In the genomic region with DNA sequence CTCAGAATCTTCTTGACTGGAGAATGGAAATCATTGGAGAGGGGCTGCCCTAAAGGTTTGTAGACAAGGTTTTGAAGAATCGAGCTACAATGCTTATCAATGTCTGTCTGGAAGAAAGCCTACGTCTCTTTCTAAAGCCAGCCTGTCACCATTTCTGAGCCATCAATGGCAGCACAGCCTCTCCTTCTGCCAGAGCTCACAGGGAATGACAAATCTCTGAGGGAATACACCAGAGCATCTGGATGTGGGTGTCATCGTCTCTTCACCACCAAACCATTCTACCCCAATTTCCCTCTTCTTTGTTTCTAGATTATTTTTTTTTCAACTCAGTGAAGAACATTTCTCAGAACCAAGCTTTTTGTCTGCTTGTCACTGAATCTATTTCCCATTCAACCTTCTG, we compare ENCODE assay signal across 27 cellular contexts.
"Had no signal": no experiment of that assay in that cellular context is flagged by ENCODE, and none has a peak within 500 bp of the region (broad histone marks: within the 10 kb centered on the region; RNA-seq: fewer than 3 reads in every experiment).

No MANE protein-coding gene starts in this region.

- DNase-seq: colonic mucosa; cortex of kidney; dermis blood vessel endothelial cell; dorsolateral prefrontal cortex; effector CD4-positive, alpha-beta T cell; effector CD8-positive, alpha-beta T cell; effector memory CD4-positive, alpha-beta T cell; effector memory CD8-positive, alpha-beta T cell; endodermal cell; erythroblast; esophagus squamous epithelium; foreskin fibroblast; foreskin keratinocyte; foreskin melanocyte; gastrocnemius medialis; glutamatergic neuron; heart left ventricle; heart right ventricle had no signal

- FAIRE-seq: colon, endometrium, endothelial cell of umbilical vein, frontal cortex had no signal

- ATAC-seq: effector memory CD8-positive, alpha-beta T cell; esophagus mucosa; foreskin keratinocyte; gastrocnemius medialis; gastroesophageal sphincter; heart left ventricle; heart right ventricle had no signal

- H3K4me3 ChIP-seq: colonic mucosa, coronary artery, dorsolateral prefrontal cortex, esophagus muscularis mucosa, esophagus squamous epithelium, gastrocnemius medialis, gastroesophageal sphincter, heart left ventricle, heart right ventricle had no signal

- H3K27ac ChIP-seq: colonic mucosa, coronary artery, epithelial cell of prostate, esophagus muscularis mucosa, esophagus squamous epithelium, foreskin keratinocyte, gastrocnemius medialis, gastroesophageal sphincter, heart left ventricle, heart right ventricle had no signal

- H3K4me1 ChIP-seq: colonic mucosa, esophagus muscularis mucosa, esophagus squamous epithelium, foreskin keratinocyte, gastrocnemius medialis, gastroesophageal sphincter, heart left ventricle, heart right ventricle had no signal

- H3K9me3 ChIP-seq: colonic mucosa, esophagus muscularis mucosa, esophagus squamous epithelium, gastrocnemius medialis, gastroesophageal sphincter, heart left ventricle, heart right ventricle had no signal

- H3K27me3 ChIP-seq: colonic mucosa, esophagus muscularis mucosa, gastrocnemius medialis, gastroesophageal sphincter had no signal

- H3K36me3 ChIP-seq: colonic mucosa, esophagus muscularis mucosa, esophagus squamous epithelium, gastrocnemius medialis, gastroesophageal sphincter, heart left ventricle, heart right ventricle had no signal
